Comparison of ENCODE assay signal across 11 cellular contexts in the genomic region with DNA sequence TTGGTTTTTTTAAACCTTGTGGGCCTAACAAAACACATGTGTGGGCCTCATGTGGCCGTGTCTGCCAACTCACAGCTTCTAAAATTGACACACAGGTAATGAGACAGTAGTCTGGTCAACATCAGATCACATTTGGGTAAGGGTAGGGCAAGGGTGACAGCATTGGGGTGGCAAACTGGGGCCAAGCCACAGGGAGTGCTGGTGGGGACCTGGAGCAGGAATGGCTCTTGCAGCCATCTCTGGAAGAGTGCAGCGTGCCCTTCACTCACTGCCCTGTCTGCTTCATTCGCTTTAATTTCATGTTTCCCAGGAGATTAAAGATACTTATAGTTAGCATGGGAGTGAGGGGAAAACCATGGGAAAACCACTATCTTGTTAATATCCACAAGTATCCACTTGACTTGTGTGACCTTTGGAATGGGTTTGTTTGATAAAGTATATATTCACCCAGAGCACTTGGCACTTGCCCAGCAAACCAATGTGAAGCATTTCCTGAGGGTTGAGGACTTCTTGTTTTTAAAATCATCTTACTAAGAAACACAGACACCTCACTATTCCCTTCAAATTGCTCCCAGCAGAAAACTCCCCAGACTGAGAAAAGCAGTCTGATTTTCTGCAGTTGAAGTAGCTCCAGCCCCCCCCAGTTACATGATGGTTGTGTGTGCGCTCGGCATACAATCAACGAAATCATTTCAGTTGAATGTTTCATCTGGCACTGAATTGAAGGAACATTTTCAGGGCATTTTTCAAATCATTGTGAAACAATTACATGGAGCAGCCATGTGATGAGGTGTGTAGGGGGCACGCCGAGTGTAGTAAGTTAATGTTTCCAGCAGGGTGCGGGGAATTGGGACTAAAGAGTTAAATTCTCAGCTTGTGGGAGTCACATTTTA.
DNase-seq lines count a peak whose midpoint lies in the region; ATAC-seq lines count a peak whose summit lies in the region.
"Had no signal": no experiment of that assay in that cellular context is flagged by ENCODE, and none has a peak within 500 bp of the region (broad histone marks: within the 10 kb centered on the region; RNA-seq: fewer than 3 reads in every experiment).

No MANE protein-coding gene starts in this region.

- no peak overlapping the region for H4K8ac ChIP-seq in mesenchymal stem cell (ENCODE audit: low read length)

- H3K14ac ChIP-seq in mesenchymal stem cell (ENCODE audit: low read length in 2 of 2), result no peak overlapping the region

- peak overlapping the region; percentile 61 for H3K9ac ChIP-seq in mesenchymal stem cell (ENCODE audit: low read length)

- no peak overlapping the region for H3K4ac ChIP-seq in mesenchymal stem cell (ENCODE audit: low read depth in 1 of 2, low read length in 2 of 2)

- DNase-seq in activated naive CD4-positive, alpha-beta T cell treated with anti-CD3 and anti-CD28 coated beads, Interleukin-2, amount 50 U/mL, for 72 hours (ENCODE audit: low spot score in 2 of 2), result no peak
- no peak for DNase-seq in activated naive CD4-positive, alpha-beta T cell treated with anti-CD3 and anti-CD28 coated beads, Interleukin-2, amount 50 U/mL, for 16 hours
- DNase-seq in dermis blood vessel endothelial cell (peak; percentile 82), mesenchymal stem cell (peak; percentile 24), aorta (peak in 1 of 2 donors; percentile 60), SIG-M5 (lab: John Stamatoyannopoulos, UW) (no peak), middle frontal gyrus (ENCODE audit: extremely low spot score, low spot score) (no peak)
- DNase-seq in stimulated activated CD4-positive, alpha-beta T cell treated with anti-CD3 and anti-CD28 coated beads, Interleukin-12 subunit alpha, Interleukin-12 subunit beta, amount 100 ng/mL, for 4 hours, result no peak
- DNase-seq: CD4-positive, alpha-beta T cell; hypothalamus; PC-3 had no signal

- no peaks in the 10 kb centered on the region for H3K79me1 ChIP-seq in mesenchymal stem cell (replicated peaks; ENCODE audit: low read length, poor library complexity, severe bottlenecking)

- H3K9me3 Mint-ChIP-seq in activated naive CD4-positive, alpha-beta T cell treated with anti-CD3 and anti-CD28 coated beads, Interleukin-2, amount 50 U/mL, for 72 hours, result peaks cover 8 to 9% of the 10 kb centered on the region in 2 donors
- H3K9me3 Mint-ChIP-seq: CD4-positive, alpha-beta T cell had no signal

- H3K4me3 ChIP-seq in mesenchymal stem cell (ENCODE audit: insufficient read depth in 1 of 2, low read depth in 1 of 2, low read length in 2 of 2) (no peak overlapping the region), aorta (ENCODE audit: low read length in 2 of 2) (no peak overlapping the region)

- no peak for ATAC-seq in activated naive CD4-positive, alpha-beta T cell treated with anti-CD3 and anti-CD28 coated beads, Interleukin-2, amount 50 U/mL, for 72 hours
- peak; percentile 71 for ATAC-seq in aorta (ENCODE audit: low FRiP score)
- ATAC-seq: PC-3 had no signal

- H3K4me2 ChIP-seq in mesenchymal stem cell (ENCODE audit: low read length, poor library complexity, severe bottlenecking), result no peak overlapping the region

- no peak overlapping the region for H3K23ac ChIP-seq in mesenchymal stem cell (ENCODE audit: low read length in 2 of 2)

- H2BK120ac ChIP-seq in mesenchymal stem cell (ENCODE audit: low read depth, low read length), result no peak overlapping the region

- no peak overlapping the region for H2BK12ac ChIP-seq in mesenchymal stem cell (ENCODE audit: low read length in 2 of 2)

- H3K27me3 ChIP-seq in mesenchymal stem cell (ENCODE audit: control insufficient read depth in 1 of 2, insufficient read depth in 1 of 2, low read length in 2 of 2) (no peaks in the 10 kb centered on the region), aorta (ENCODE audit: control insufficient read depth in 1 of 2, insufficient read depth in 2 of 2, low read length in 1 of 2) (no peaks in the 10 kb centered on the region)

- H3K36me3 ChIP-seq in mesenchymal stem cell (ENCODE audit: control insufficient read depth in 1 of 2, insufficient read depth in 2 of 2, low read depth in 1 of 2, low read length in 2 of 2) (peaks cover 15 to 45% of the 10 kb centered on the region in 2 experiments), aorta (ENCODE audit: control insufficient read depth in 1 of 2, insufficient read depth in 2 of 2, low read length in 1 of 2) (peaks cover 3 to 4% of the 10 kb centered on the region in 2 donors)

- no peak overlapping the region for H2BK15ac ChIP-seq in mesenchymal stem cell (ENCODE audit: low read depth, poor library complexity, severe bottlenecking)

- intact Hi-C loops in aorta (cut with DNase I), result loop anchor here (2.0 to 10.0 kb wide), 4 partner anchors 57 to 213 kb away; a partner anchor contains a TSS

- peak overlapping the region; percentile 66 for H4K91ac ChIP-seq in mesenchymal stem cell (ENCODE audit: low read length)

- peaks cover 35 to 39% of the 10 kb centered on the region in 2 donors for H3K36me3 Mint-ChIP-seq in activated naive CD4-positive, alpha-beta T cell treated with anti-CD3 and anti-CD28 coated beads, Interleukin-2, amount 50 U/mL, for 72 hours

- H3K9me3 ChIP-seq in mesenchymal stem cell (ENCODE audit: control insufficient read depth, low read length) (no peaks in the 10 kb centered on the region), aorta (ENCODE audit: control insufficient read depth, low read length) (no peaks in the 10 kb centered on the region)

- no peak overlapping the region for H2AK5ac ChIP-seq in mesenchymal stem cell (ENCODE audit: low read length, severe bottlenecking)

- WGBS in mesenchymal stem cell, result 85% methylated on average over 7 of the region's 9 CpGs
- WGBS in aorta, 2 donors, result 22 to 26% methylated on average over 9 of the region's 9 CpGs

- H2AFZ ChIP-seq in mesenchymal stem cell (ENCODE audit: low read depth, low read length), result no peak overlapping the region

- H3K4me1 ChIP-seq in mesenchymal stem cell (ENCODE audit: control insufficient read depth, insufficient read depth, low read depth, low read length) (peaks cover 1% of the 10 kb centered on the region), aorta (ENCODE audit: control insufficient read depth in 1 of 2, insufficient read depth in 2 of 2, low read length in 2 of 2) (peaks cover 4 to 10% of the 10 kb centered on the region in 2 donors)

- H3K27ac ChIP-seq in mesenchymal stem cell (ENCODE audit: low read length, poor library complexity, severe bottlenecking) (no peak overlapping the region), aorta (ENCODE audit: low read depth in 1 of 2, low read length in 2 of 2) (peak overlapping the region in 1 of 2 donors; percentile 56)

- H2BK5ac ChIP-seq in mesenchymal stem cell (ENCODE audit: low read depth, low read length, poor library complexity, severe bottlenecking), result no peak overlapping the region

- H3K27ac Mint-ChIP-seq in activated naive CD4-positive, alpha-beta T cell treated with anti-CD3 and anti-CD28 coated beads, Interleukin-2, amount 50 U/mL, for 72 hours, result peak overlapping the region; percentile 13 to 65
- H3K27ac Mint-ChIP-seq: CD4-positive, alpha-beta T cell had no signal

- no peak overlapping the region for H3K18ac ChIP-seq in mesenchymal stem cell (ENCODE audit: low read depth in 1 of 2, low read length in 2 of 2)

Comparison
In these comparisons a context has a peak if more than half of its experiments do, and no peak if none do; other contexts are left out.
1. DNase-seq: peak in dermis blood vessel endothelial cell (single experiment) and mesenchymal stem cell (single experiment); none in activated naive CD4-positive, alpha-beta T cell treated with anti-CD3 and anti-CD28 coated beads, Interleukin-2, amount 50 U/mL, for 72 hours (0 of 2), activated naive CD4-positive, alpha-beta T cell treated with anti-CD3 and anti-CD28 coated beads, Interleukin-2, amount 50 U/mL, for 16 hours (single experiment), SIG-M5 (single experiment), stimulated activated CD4-positive, alpha-beta T cell treated with anti-CD3 and anti-CD28 coated beads, Interleukin-12 subunit alpha, Interleukin-12 subunit beta, amount 100 ng/mL, for 4 hours (single experiment) and middle frontal gyrus (single experiment).